In genomic region chrX:135984220-135984619, GRCh38 we compare ENCODE assay signal across 9 cellular contexts. TPM values are rescaled to one million over a fixed set of nuclear protein-coding genes. Genes with fewer than 3 reads are reported as not detected.
DNase-seq lines count a peak whose midpoint lies in the region; ATAC-seq and TF ChIP-seq lines count a peak whose summit lies in the region.
"Had no signal": no experiment of that assay in that cellular context is flagged by ENCODE, and none has a peak within 500 bp of the region (broad histone marks: within the 10 kb centered on the region; RNA-seq: fewer than 3 reads in every experiment).

No MANE protein-coding gene starts in this region.

- H3K36me3 ChIP-seq in ACC112 (ENCODE audit: insufficient read depth, low read length) (no peaks in the 10 kb centered on the region), HCT116 (ENCODE audit: control insufficient read depth in 1 of 2, insufficient read depth in 2 of 2, low read length in 2 of 2) (no peaks in the 10 kb centered on the region), mucosa of stomach (ENCODE audit: control insufficient read depth, insufficient read depth, low read length) (no peaks in the 10 kb centered on the region)

- no peaks in the 10 kb centered on the region for H3K9me3 Mint-ChIP-seq in activated naive CD8-positive, alpha-beta T cell treated with anti-CD3 and anti-CD28 coated beads, Interleukin-2, amount 50 U/mL, for 24 hours

- no peak overlapping the region for H3K27ac ChIP-seq in ACC112 (ENCODE audit: low read depth, low read length)
- H3K27ac ChIP-seq in HCT116 (ENCODE audit: low read depth, low read length): no peak overlapping the region

- H3K9me3 ChIP-seq in HCT116 (ENCODE audit: control insufficient read depth in 1 of 2, insufficient read depth in 1 of 2, low read depth in 1 of 2, low read length in 2 of 2): no peaks in the 10 kb centered on the region
- no peaks in the 10 kb centered on the region for H3K9me3 ChIP-seq in mucosa of stomach (ENCODE audit: control insufficient read depth, low read length)

- H3K27me3 Mint-ChIP-seq in activated naive CD8-positive, alpha-beta T cell treated with anti-CD3 and anti-CD28 coated beads, Interleukin-2, amount 50 U/mL, for 24 hours: no peaks in the 10 kb centered on the region

- no peak for DNase-seq in HCT116 (ENCODE audit: low read depth, low spot score)
- DNase-seq in activated naive CD8-positive, alpha-beta T cell treated with anti-CD3 and anti-CD28 coated beads, Interleukin-2, amount 50 U/mL, for 24 hours: no peak
- DNase-seq in ecto neural progenitor cell (ENCODE audit: low spot score): no peak
- no peak for DNase-seq in A172 (ENCODE audit: low spot score)
- no peak for DNase-seq in COLO668 (lab: John Stamatoyannopoulos, UW; ENCODE audit: unreplicated experiment)
- DNase-seq in DMS 273 (lab: John Stamatoyannopoulos, UW; ENCODE audit: unreplicated experiment): no peak
- DNase-seq: RPMI8226 had no signal

- peaks cover 11% of the 10 kb centered on the region for H3K79me2 ChIP-seq in ACC112 (ENCODE audit: control insufficient read depth, insufficient read depth, low read length, unreplicated experiment)
- no peaks in the 10 kb centered on the region; the same call in 1 of the 2 replicates for H3K79me2 ChIP-seq in HCT116 (ENCODE audit: insufficient read depth, low read length)

- no peak for TF ChIP-seq POLR2A in HCT116 (IDR thresholded peaks at IDR 0.05; ENCODE audit: borderline replicate concordance, extremely low read depth, insufficient read depth, insufficient read length)

- BruUV-seq in HCT116 (replicated peaks; lab: Mats Ljungman, UMichigan): no TSS peak

- RAD21 ChIA-PET in HCT116 (lab: Charles Lee; ENCODE audit: low non-redundant PET in 1 of 2, low total read pairs in 2 of 2, uncharacterized antibody in 2 of 2, unreplicated experiment in 2 of 2): no interaction called here

- no peaks in the 10 kb centered on the region for H3K36me3 Mint-ChIP-seq in activated naive CD8-positive, alpha-beta T cell treated with anti-CD3 and anti-CD28 coated beads, Interleukin-2, amount 50 U/mL, for 24 hours (ENCODE audit: low read depth)

- no peaks in the 10 kb centered on the region for H4K20me1 ChIP-seq in HCT116 (ENCODE audit: insufficient read depth)

- H3K9ac ChIP-seq in HCT116 (ENCODE audit: low read length) (no peak overlapping the region), mucosa of stomach (ENCODE audit: low read length) (peak overlapping the region; percentile 70)

- TF ChIP-seq RAD21 in HCT116 (IDR thresholded peaks at IDR 0.05; ENCODE audit: low read depth): no peak

- peaks cover 36% of the 10 kb centered on the region for H3K4me1 Mint-ChIP-seq in activated naive CD8-positive, alpha-beta T cell treated with anti-CD3 and anti-CD28 coated beads, Interleukin-2, amount 50 U/mL, for 24 hours

- intact Hi-C loops in HCT116 (cut with micrococcal nuclease): no loop called here

- no peak for ATAC-seq in HCT116
- ATAC-seq in activated naive CD8-positive, alpha-beta T cell treated with anti-CD3 and anti-CD28 coated beads, Interleukin-2, amount 50 U/mL, for 24 hours: no peak

- no peak for TF ChIP-seq CTCF in HCT116 (IDR thresholded peaks at IDR 0.05 in 2 of 3, conservative IDR thresholded peaks at IDR 0.05 in 1 of 3; ENCODE audit: borderline replicate concordance in 1 of 3, insufficient read depth in 1 of 3, low read depth in 2 of 3, low read length in 2 of 3)

- CTCF ChIA-PET in HCT116 (lab: Charles Lee): no interaction called here

- H3K27me3 ChIP-seq in ACC112 (ENCODE audit: insufficient read depth, low read length) (no peaks in the 10 kb centered on the region), HCT116 (ENCODE audit: insufficient read depth, low read length) (no peaks in the 10 kb centered on the region), mucosa of stomach (ENCODE audit: control insufficient read depth, insufficient read depth, low read length) (no peaks in the 10 kb centered on the region)

- H2AFZ ChIP-seq in ACC112 (ENCODE audit: low read length, unreplicated experiment) (peak overlapping the region; percentile 98), HCT116 (ENCODE audit: low read depth, low read length, poor library complexity, severe bottlenecking) (peak overlapping the region; percentile 78)

- H3K4me2 ChIP-seq in HCT116 (ENCODE audit: low read length): peak overlapping the region; percentile 76

- H3K4me1 ChIP-seq in ACC112 (ENCODE audit: control insufficient read depth, insufficient read depth, low read length, unreplicated experiment): peaks cover 4% of the 10 kb centered on the region
- peaks cover 0 to 8% of the 10 kb centered on the region in 2 experiments; a peak in 1 of 4 replicates for H3K4me1 ChIP-seq in HCT116 (ENCODE audit: control insufficient read depth in 1 of 2, insufficient read depth in 2 of 2, low read length in 2 of 2)
- H3K4me1 ChIP-seq in mucosa of stomach (ENCODE audit: control insufficient read depth, insufficient read depth, low read length): peaks cover 6% of the 10 kb centered on the region

- H3K9me2 ChIP-seq in HCT116 (ENCODE audit: insufficient read depth): no peaks in the 10 kb centered on the region

- H3K27ac Mint-ChIP-seq in activated naive CD8-positive, alpha-beta T cell treated with anti-CD3 and anti-CD28 coated beads, Interleukin-2, amount 50 U/mL, for 24 hours: peak overlapping the region; percentile 90

- POLR2A ChIA-PET in HCT116 (lab: Charles Lee): no interaction called here

- H3K4me3 Mint-ChIP-seq in activated naive CD8-positive, alpha-beta T cell treated with anti-CD3 and anti-CD28 coated beads, Interleukin-2, amount 50 U/mL, for 24 hours: peak overlapping the region; percentile 83

- H3K4me3 ChIP-seq in ACC112 (ENCODE audit: low read depth, low read length) (peak overlapping the region; percentile 79), HCT116 (replicated peaks in 1 of 2; ENCODE audit: low read depth in 1 of 2, low read length in 2 of 2) (no peak overlapping the region), mucosa of stomach (ENCODE audit: low read length) (peak overlapping the region; percentile 60)

TF ChIP-seq in HCT116, 20 proteins besides CTCF, POLR2A, EP300 and RAD21:
- TF ChIP-seq ZBTB33 (IDR thresholded peaks at IDR 0.05; ENCODE audit: extremely low read depth, insufficient replicate concordance, low read length): no peak
- no peak for TF ChIP-seq EZH2phosphoT487 (IDR thresholded peaks at IDR 0.05; ENCODE audit: borderline replicate concordance)
- no peak for TF ChIP-seq REST (IDR thresholded peaks at IDR 0.05; ENCODE audit: low read depth)
- no peak for TF ChIP-seq CEBPB (IDR thresholded peaks at IDR 0.05; ENCODE audit: low read depth)
- TF ChIP-seq ATF3 (IDR thresholded peaks at IDR 0.05): no peak
- TF ChIP-seq FOSL1 (IDR thresholded peaks at IDR 0.05; ENCODE audit: low read depth): no peak
- no peak for TF ChIP-seq ZNF274 (IDR thresholded peaks at IDR 0.05; ENCODE audit: low read depth, low read length)
- no peak for TF ChIP-seq EGR1 (IDR thresholded peaks at IDR 0.05; ENCODE audit: low read depth)
- no peak for TF ChIP-seq TCF7L2 (IDR thresholded peaks at IDR 0.05; ENCODE audit: borderline replicate concordance, extremely low read depth, insufficient read depth, insufficient read length)
- TF ChIP-seq SP1 (IDR thresholded peaks at IDR 0.05; ENCODE audit: low read depth): no peak

RNA-seq across cellular contexts. Expression of gene SLC9A6, which starts 1.0 kb away (rescaled TPM):
- 10.8 TPM for total RNA-seq in HCT116 (2021; ENCODE audit: unreplicated experiment)
- polyA plus RNA-seq in HCT116 (2012): 5.2 and 7.1 TPM in 2 replicates
- 6.8 and 12.2 TPM in 2 replicates for total RNA-seq in A172 (2014; rRNA removed; shearing (Covaris generic))

RNA-seq across cellular contexts. Expression of gene MMGT1, which starts 10.4 kb away (rescaled TPM):
- 23.2 TPM for total RNA-seq in HCT116 (2021; ENCODE audit: unreplicated experiment)
- 6.3 and 9.3 TPM in 2 replicates for polyA plus RNA-seq in HCT116 (2012)
- 9.5 and 11.3 TPM in 2 replicates for total RNA-seq in A172 (2014; rRNA removed; shearing (Covaris generic))

Comparison
In these comparisons a context has a peak if more than half of its experiments do, and no peak if none do; other contexts are left out.
1. H3K4me3 ChIP-seq: peak in ACC112 (single experiment) and mucosa of stomach (single experiment); none in HCT116 (0 of 2).